19 cellular contexts compared by ENCODE assay signal in genomic region chrX:105635794-105636193, GRCh38.
DNase-seq lines count a peak whose midpoint lies in the region; ATAC-seq and TF ChIP-seq lines count a peak whose summit lies in the region.
"Had no signal": no experiment of that assay in that cellular context is flagged by ENCODE, and none has a peak within 500 bp of the region (broad histone marks: within the 10 kb centered on the region; RNA-seq: fewer than 3 reads in every experiment).

No MANE protein-coding gene starts in this region.

- no peak overlapping the region for H3K23ac ChIP-seq in H9 (ENCODE audit: insufficient read length, low read depth, low read length)

- H4K20me1 ChIP-seq in H9 (ENCODE audit: control insufficient read depth, insufficient read depth, insufficient read length), result no peaks in the 10 kb centered on the region

- H2AFZ ChIP-seq in H9 (ENCODE audit: low read length), result no peak overlapping the region

- H3K79me2 ChIP-seq in H9 (ENCODE audit: insufficient read depth, low read length), result no peaks in the 10 kb centered on the region

- H4K5ac ChIP-seq in H9 (ENCODE audit: insufficient read length, low read depth, low read length), result no peak overlapping the region

- H3K9me3 Mint-ChIP-seq in H9 (peaks cover 0 to 26% of the 10 kb centered on the region in 2 experiments; a peak in 2 of 5 replicates), glutamatergic neuron (ENCODE audit: unreplicated experiment) (peaks cover 4% of the 10 kb centered on the region), nephron progenitor cell (peaks cover 23% of the 10 kb centered on the region)
- peaks cover 0 to 6% of the 10 kb centered on the region in 2 donors for H3K9me3 Mint-ChIP-seq in stimulated activated naive CD8-positive, alpha-beta T cell treated with anti-CD3 and anti-CD28 coated beads, Interleukin-15, amount 100 ng/mL, for 72 hours
- H3K9me3 Mint-ChIP-seq: IgD-negative memory B cell had no signal

- H3K27me3 ChIP-seq in H9 (ENCODE audit: insufficient read depth, low read length), result no peaks in the 10 kb centered on the region
- H3K27me3 ChIP-seq: SJCRH30 had no signal

- no peak overlapping the region for H2AK5ac ChIP-seq in H9 (ENCODE audit: insufficient read length, low read length)

- TF ChIP-seq CTCF in H9 (conservative IDR thresholded peaks at IDR 0.05) (no peak), glutamatergic neuron (IDR thresholded peaks at IDR 0.05; ENCODE audit: partially characterized antibody, unreplicated experiment) (no peak), nephron progenitor cell (IDR thresholded peaks at IDR 0.05) (no peak)

- H2BK20ac ChIP-seq in H9 (ENCODE audit: low read depth, low read length, poor library complexity, severe bottlenecking), result no peak overlapping the region

- H3K4me1 Mint-ChIP-seq in H9 (peaks cover 37 to 40% of the 10 kb centered on the region in 2 experiments), glutamatergic neuron (ENCODE audit: low read depth, unreplicated experiment) (peaks cover 21% of the 10 kb centered on the region), nephron progenitor cell (peaks cover 56% of the 10 kb centered on the region)
- H3K4me1 Mint-ChIP-seq in stimulated activated naive CD8-positive, alpha-beta T cell treated with anti-CD3 and anti-CD28 coated beads, Interleukin-15, amount 100 ng/mL, for 72 hours, result no peaks in the 10 kb centered on the region
- H3K4me1 Mint-ChIP-seq: B cell, CD14-positive monocyte, IgD-negative memory B cell had no signal

- H3K23me2 ChIP-seq in H9 (ENCODE audit: insufficient read length, low read depth, low read length, poor library complexity, severe bottlenecking), result no peaks in the 10 kb centered on the region

- no peak overlapping the region for H3K56ac ChIP-seq in H9 (ENCODE audit: insufficient read length, low read depth, low read length)

- H3K4ac ChIP-seq in H9 (ENCODE audit: low read depth, low read length), result no peak overlapping the region

- H3T11ph ChIP-seq in H9 (ENCODE audit: low read length), result no peak overlapping the region

- no peak overlapping the region for H3K9ac ChIP-seq in H9 (ENCODE audit: extremely low read depth, insufficient read length, low read length)

- ATAC-seq in stimulated activated naive CD8-positive, alpha-beta T cell treated with anti-CD3 and anti-CD28 coated beads, Interleukin-15, amount 100 ng/mL, for 72 hours, result no peak
- ATAC-seq: A549 had no signal

- H3K4me3 Mint-ChIP-seq in H9 (peak overlapping the region in 1 of 2 experiments; percentile 27; a peak in 1 of 5 replicates), glutamatergic neuron (ENCODE audit: unreplicated experiment) (no peak overlapping the region), nephron progenitor cell (no peak overlapping the region)
- H3K4me3 Mint-ChIP-seq in stimulated activated naive CD8-positive, alpha-beta T cell treated with anti-CD3 and anti-CD28 coated beads, Interleukin-15, amount 100 ng/mL, for 72 hours, result no peak overlapping the region
- H3K4me3 Mint-ChIP-seq: B cell, CD14-positive monocyte, IgD-negative memory B cell had no signal

- no peaks in the 10 kb centered on the region for H3K79me1 ChIP-seq in H9 (ENCODE audit: insufficient read depth, low read depth, low read length, poor library complexity, severe bottlenecking)

- no peak overlapping the region for H2BK15ac ChIP-seq in H9 (ENCODE audit: low read depth, low read length)

- no peaks in the 10 kb centered on the region for H3K9me3 ChIP-seq in H9 (ENCODE audit: control insufficient read depth, low read depth, low read length)
- H3K9me3 ChIP-seq: A549, SJCRH30 had no signal

- H3K4me1 ChIP-seq in H9 (ENCODE audit: insufficient read depth, low read length), result peaks cover 6% of the 10 kb centered on the region; the same call in 1 of the 2 replicates
- H3K4me1 ChIP-seq: A549, SJCRH30 had no signal

- H3K27ac Mint-ChIP-seq in H9, result peak overlapping the region in 2 of 3 experiments; percentile 57 to 77; a peak in 5 of 7 replicates
- H3K27ac Mint-ChIP-seq in glutamatergic neuron (ENCODE audit: unreplicated experiment), result peak overlapping the region; percentile 93
- peak overlapping the region; percentile 3 for H3K27ac Mint-ChIP-seq in nephron progenitor cell
- peak overlapping the region in 1 of 2 donors; percentile 56 for H3K27ac Mint-ChIP-seq in stimulated activated naive CD8-positive, alpha-beta T cell treated with anti-CD3 and anti-CD28 coated beads, Interleukin-15, amount 100 ng/mL, for 72 hours
- H3K27ac Mint-ChIP-seq: B cell, CD14-positive monocyte, IgD-negative memory B cell had no signal

- no peak for DNase-seq in H9
- DNase-seq in NCI-H82 treated with DMSO at 0.1 percent for 48 hours (lab: John Stamatoyannopoulos, UW; ENCODE audit: unreplicated experiment), result peak; percentile 42
- no peak for DNase-seq in glutamatergic neuron
- no peak for DNase-seq in nephron progenitor cell
- no peak for DNase-seq in NCI-H524 (lab: John Stamatoyannopoulos, UW)
- no peak for DNase-seq in T-helper 9 cell
- DNase-seq in H4 (ENCODE audit: low spot score), result no peak
- no peak for DNase-seq in stimulated activated naive CD8-positive, alpha-beta T cell treated with anti-CD3 and anti-CD28 coated beads, Interleukin-15, amount 100 ng/mL, for 72 hours
- DNase-seq: H7, MV-4-11, NCI-H1105 treated with DMSO at 0.1 percent for 48 hours, NCI-H1694, NCI-H2081, NCI-H446 treated with DMSO at 0.1 percent for 48 hours had no signal

- H3K27me3 Mint-ChIP-seq in H9 (ENCODE audit: low read depth) (no peaks in the 10 kb centered on the region), glutamatergic neuron (ENCODE audit: unreplicated experiment) (no peaks in the 10 kb centered on the region), nephron progenitor cell (ENCODE audit: low read depth, poor library complexity) (no peaks in the 10 kb centered on the region)
- no peaks in the 10 kb centered on the region for H3K27me3 Mint-ChIP-seq in stimulated activated naive CD8-positive, alpha-beta T cell treated with anti-CD3 and anti-CD28 coated beads, Interleukin-15, amount 100 ng/mL, for 72 hours
- H3K27me3 Mint-ChIP-seq: B cell, IgD-negative memory B cell had no signal

- no peak overlapping the region for H3K4me2 ChIP-seq in H9 (ENCODE audit: insufficient read depth, insufficient read length, low read length)
- H3K4me2 ChIP-seq: A549 had no signal

- peaks cover 0 to 2% (median 0%) of the 10 kb centered on the region in 3 experiments; a peak in 3 of 7 replicates for H3K36me3 Mint-ChIP-seq in H9 (ENCODE audit: insufficient read depth in 1 of 3, low read depth in 3 of 3)
- no peaks in the 10 kb centered on the region for H3K36me3 Mint-ChIP-seq in glutamatergic neuron (ENCODE audit: unreplicated experiment)
- no peaks in the 10 kb centered on the region for H3K36me3 Mint-ChIP-seq in nephron progenitor cell (ENCODE audit: low read depth)
- H3K36me3 Mint-ChIP-seq: CD14-positive monocyte had no signal

- H3K18ac ChIP-seq in H9 (ENCODE audit: insufficient read length, low read depth, low read length), result no peak overlapping the region

- H3K14ac ChIP-seq in H9 (ENCODE audit: insufficient read depth, low read length), result no peak overlapping the region

- no peak overlapping the region for H2BK12ac ChIP-seq in H9 (ENCODE audit: insufficient read length, low read depth, low read length)

- H4K8ac ChIP-seq in H9 (replicated peaks; ENCODE audit: insufficient read length, low read depth, low read length), result no peak overlapping the region

- H2BK5ac ChIP-seq in H9 (ENCODE audit: insufficient read length, low read length), result no peak overlapping the region

- H3K27ac ChIP-seq in H9 (ENCODE audit: insufficient read length, low read depth, low read length), result no peak overlapping the region
- H3K27ac ChIP-seq: A549, SJCRH30 had no signal

- H4K91ac ChIP-seq in H9 (ENCODE audit: insufficient read length, low read depth, low read length), result no peak overlapping the region

- H2BK120ac ChIP-seq in H9 (ENCODE audit: low read depth, low read length, poor library complexity, severe bottlenecking), result no peak overlapping the region
